In the genomic region with DNA sequence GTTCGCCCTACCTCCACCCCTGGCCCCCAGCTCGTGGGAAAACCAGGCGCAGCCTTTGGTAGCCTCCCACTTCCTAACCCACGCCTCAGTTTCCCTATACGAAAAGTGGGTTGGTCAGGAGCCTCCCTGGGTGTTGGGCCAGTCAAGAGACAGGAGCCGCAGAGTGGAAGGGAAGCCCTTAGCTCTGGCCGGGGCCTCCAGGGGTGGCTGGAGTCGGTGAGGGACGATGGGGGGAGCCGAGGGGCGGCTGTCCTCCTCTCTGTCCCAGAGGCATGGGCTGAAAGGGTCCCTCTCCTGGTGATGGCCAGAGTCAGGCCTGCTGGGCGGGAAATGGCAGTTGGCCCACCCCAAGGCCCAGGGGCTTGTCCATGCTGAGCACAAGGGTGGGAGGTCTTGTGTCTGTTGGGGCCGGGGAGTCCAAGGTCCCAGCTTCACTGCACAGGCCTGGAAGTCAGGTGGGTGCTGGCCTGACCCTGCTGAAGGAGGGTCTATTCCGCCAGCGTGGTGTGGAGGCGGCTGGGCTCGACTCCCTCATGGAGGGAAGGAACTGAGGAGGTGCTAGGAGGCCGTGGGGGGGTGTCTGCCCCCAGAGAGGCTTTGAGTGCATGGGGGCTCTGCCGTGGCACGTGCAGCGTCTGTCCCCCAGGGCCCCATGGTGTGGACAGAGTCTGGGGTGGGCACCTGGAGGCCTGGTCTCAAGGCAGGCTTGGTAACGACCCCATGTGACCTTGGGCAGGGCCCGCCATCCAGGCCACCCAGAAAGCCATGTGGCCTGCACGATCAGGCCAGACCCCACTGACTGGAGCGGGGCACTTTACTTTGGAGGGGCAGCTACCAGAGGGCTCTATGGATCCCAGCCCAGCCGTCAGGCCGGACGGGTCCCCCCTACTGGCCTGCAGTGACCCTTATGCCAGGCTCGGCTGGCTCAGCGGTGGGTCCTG, we compare ENCODE assay signal across 1 cellular context.
TF ChIP-seq lines count a peak whose summit lies in the region.

No MANE protein-coding gene starts in this region.

TF ChIP-seq in HepG2, 621 proteins besides CTCF, POLR2A, EP300 and RAD21 (continued from another document and continues in another):
- TF ChIP-seq, protein P1, sequence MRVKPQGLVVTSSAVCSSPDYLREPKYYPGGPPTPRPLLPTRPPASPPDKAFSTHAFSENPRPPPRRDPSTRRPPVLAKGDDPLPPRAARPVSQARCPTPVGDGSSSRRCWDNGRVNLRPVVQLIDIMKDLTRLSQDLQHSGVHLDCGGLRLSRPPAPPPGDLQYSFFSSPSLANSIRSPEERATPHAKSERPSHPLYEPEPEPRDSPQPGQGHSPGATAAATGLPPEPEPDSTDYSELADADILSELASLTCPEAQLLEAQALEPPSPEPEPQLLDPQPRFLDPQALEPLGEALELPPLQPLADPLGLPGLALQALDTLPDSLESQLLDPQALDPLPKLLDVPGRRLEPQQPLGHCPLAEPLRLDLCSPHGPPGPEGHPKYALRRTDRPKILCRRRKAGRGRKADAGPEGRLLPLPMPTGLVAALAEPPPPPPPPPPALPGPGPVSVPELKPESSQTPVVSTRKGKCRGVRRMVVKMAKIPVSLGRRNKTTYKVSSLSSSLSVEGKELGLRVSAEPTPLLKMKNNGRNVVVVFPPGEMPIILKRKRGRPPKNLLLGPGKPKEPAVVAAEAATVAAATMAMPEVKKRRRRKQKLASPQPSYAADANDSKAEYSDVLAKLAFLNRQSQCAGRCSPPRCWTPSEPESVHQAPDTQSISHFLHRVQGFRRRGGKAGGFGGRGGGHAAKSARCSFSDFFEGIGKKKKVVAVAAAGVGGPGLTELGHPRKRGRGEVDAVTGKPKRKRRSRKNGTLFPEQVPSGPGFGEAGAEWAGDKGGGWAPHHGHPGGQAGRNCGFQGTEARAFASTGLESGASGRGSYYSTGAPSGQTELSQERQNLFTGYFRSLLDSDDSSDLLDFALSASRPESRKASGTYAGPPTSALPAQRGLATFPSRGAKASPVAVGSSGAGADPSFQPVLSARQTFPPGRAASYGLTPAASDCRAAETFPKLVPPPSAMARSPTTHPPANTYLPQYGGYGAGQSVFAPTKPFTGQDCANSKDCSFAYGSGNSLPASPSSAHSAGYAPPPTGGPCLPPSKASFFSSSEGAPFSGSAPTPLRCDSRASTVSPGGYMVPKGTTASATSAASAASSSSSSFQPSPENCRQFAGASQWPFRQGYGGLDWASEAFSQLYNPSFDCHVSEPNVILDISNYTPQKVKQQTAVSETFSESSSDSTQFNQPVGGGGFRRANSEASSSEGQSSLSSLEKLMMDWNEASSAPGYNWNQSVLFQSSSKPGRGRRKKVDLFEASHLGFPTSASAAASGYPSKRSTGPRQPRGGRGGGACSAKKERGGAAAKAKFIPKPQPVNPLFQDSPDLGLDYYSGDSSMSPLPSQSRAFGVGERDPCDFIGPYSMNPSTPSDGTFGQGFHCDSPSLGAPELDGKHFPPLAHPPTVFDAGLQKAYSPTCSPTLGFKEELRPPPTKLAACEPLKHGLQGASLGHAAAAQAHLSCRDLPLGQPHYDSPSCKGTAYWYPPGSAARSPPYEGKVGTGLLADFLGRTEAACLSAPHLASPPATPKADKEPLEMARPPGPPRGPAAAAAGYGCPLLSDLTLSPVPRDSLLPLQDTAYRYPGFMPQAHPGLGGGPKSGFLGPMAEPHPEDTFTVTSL (CRISPR knock-in tag; IDR thresholded peaks at IDR 0.05; ENCODE audit: borderline replicate concordance): 0 out of 2 replicates have a peak, but pooled peaks have one; percentile 33
- TF ChIP-seq ZNF160 (CRISPR knock-in tag; IDR thresholded peaks at IDR 0.05) (no peak), GABPB1 (CRISPR knock-in tag; IDR thresholded peaks at IDR 0.05) (0 out of 2 replicates have a peak, but pooled peaks have one; percentile 5), TSC22D2 (CRISPR knock-in tag; IDR thresholded peaks at IDR 0.05; ENCODE audit: borderline replicate concordance) (no peak), SOX6 (IDR thresholded peaks at IDR 0.05) (no peak), SOX6 (CRISPR knock-in tag; IDR thresholded peaks at IDR 0.05) (no peak), ZEB1 (IDR thresholded peaks at IDR 0.05; ENCODE audit: insufficient replicate concordance, low read depth) (no peak), ZNF30 (CRISPR knock-in tag; IDR thresholded peaks at IDR 0.05) (peak; percentile 85), SP5 (CRISPR knock-in tag; IDR thresholded peaks at IDR 0.05; ENCODE audit: borderline replicate concordance, low read depth) (peak; percentile 27; the same call in 1 of the 2 replicates), ZNF720 (CRISPR knock-in tag; IDR thresholded peaks at IDR 0.05) (0 out of 2 replicates have a peak, but pooled peaks have one; percentile 29), ZFP37 (CRISPR knock-in tag; IDR thresholded peaks at IDR 0.05; ENCODE audit: borderline replicate concordance) (peak; percentile 77; the same call in 1 of the 2 replicates), KLF16 (CRISPR knock-in tag; IDR thresholded peaks at IDR 0.05) (no peak; a peak in 1 of 4 replicates), STAG1 (CRISPR knock-in tag; IDR thresholded peaks at IDR 0.05) (no peak), DR1 (CRISPR knock-in tag; IDR thresholded peaks at IDR 0.05) (no peak; the same call in 1 of the 2 replicates), MAZ (IDR thresholded peaks at IDR 0.05; ENCODE audit: borderline replicate concordance, low read depth, low read length) (no peak), MAZ (CRISPR knock-in tag; IDR thresholded peaks at IDR 0.05; ENCODE audit: low read depth) (peak; percentile 54), CBX1 (IDR thresholded peaks at IDR 0.05; ENCODE audit: low read depth) (peak; percentile 1), ZNF317 (CRISPR knock-in tag; IDR thresholded peaks at IDR 0.05) (0 out of 2 replicates have a peak, but pooled peaks have one; percentile 16), KLF13 (CRISPR knock-in tag; IDR thresholded peaks at IDR 0.05) (no peak), MTF1 (CRISPR knock-in tag; IDR thresholded peaks at IDR 0.05) (no peak; the same call in 1 of the 2 replicates), EZH2 (conservative IDR thresholded peaks at IDR 0.05; ENCODE audit: low read depth, low read length) (no peak), ZNF768 (CRISPR knock-in tag; IDR thresholded peaks at IDR 0.05) (peak; percentile 5; the same call in 1 of the 2 replicates), SATB2 (CRISPR knock-in tag; IDR thresholded peaks at IDR 0.05) (0 out of 2 replicates have a peak, but pooled peaks have one; percentile 16), FOSL2 (CRISPR knock-in tag; IDR thresholded peaks at IDR 0.05) (no peak), IKZF4 (CRISPR knock-in tag; IDR thresholded peaks at IDR 0.05; ENCODE audit: borderline replicate concordance, low read depth, not compliant biosample characterization) (peak; percentile 26), RBM39 (IDR thresholded peaks at IDR 0.05; ENCODE audit: low read depth, low read length, poor library complexity, severe bottlenecking) (peak; percentile 10), CBX5 (CRISPR knock-in tag; IDR thresholded peaks at IDR 0.05; ENCODE audit: borderline replicate concordance) (no peak), ZNF713 (CRISPR knock-in tag; IDR thresholded peaks at IDR 0.05) (peak; percentile 50; the same call in 1 of the 2 replicates), ZNF143 (CRISPR knock-in tag; IDR thresholded peaks at IDR 0.05) (no peak), ZNF224 (CRISPR knock-in tag; IDR thresholded peaks at IDR 0.05) (no peak), NCOA1 (CRISPR knock-in tag; IDR thresholded peaks at IDR 0.05) (peak; percentile 18; the same call in 1 of the 2 replicates)
- TF ChIP-seq, protein P2, sequence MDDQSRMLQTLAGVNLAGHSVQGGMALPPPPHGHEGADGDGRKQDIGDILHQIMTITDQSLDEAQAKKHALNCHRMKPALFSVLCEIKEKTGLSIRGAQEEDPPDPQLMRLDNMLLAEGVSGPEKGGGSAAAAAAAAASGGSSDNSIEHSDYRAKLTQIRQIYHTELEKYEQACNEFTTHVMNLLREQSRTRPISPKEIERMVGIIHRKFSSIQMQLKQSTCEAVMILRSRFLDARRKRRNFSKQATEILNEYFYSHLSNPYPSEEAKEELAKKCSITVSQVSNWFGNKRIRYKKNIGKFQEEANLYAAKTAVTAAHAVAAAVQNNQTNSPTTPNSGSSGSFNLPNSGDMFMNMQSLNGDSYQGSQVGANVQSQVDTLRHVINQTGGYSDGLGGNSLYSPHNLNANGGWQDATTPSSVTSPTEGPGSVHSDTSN (CRISPR knock-in tag; IDR thresholded peaks at IDR 0.05; ENCODE audit: borderline replicate concordance): no peak; the same call in 1 of the 2 replicates
- TF ChIP-seq, protein P3, sequence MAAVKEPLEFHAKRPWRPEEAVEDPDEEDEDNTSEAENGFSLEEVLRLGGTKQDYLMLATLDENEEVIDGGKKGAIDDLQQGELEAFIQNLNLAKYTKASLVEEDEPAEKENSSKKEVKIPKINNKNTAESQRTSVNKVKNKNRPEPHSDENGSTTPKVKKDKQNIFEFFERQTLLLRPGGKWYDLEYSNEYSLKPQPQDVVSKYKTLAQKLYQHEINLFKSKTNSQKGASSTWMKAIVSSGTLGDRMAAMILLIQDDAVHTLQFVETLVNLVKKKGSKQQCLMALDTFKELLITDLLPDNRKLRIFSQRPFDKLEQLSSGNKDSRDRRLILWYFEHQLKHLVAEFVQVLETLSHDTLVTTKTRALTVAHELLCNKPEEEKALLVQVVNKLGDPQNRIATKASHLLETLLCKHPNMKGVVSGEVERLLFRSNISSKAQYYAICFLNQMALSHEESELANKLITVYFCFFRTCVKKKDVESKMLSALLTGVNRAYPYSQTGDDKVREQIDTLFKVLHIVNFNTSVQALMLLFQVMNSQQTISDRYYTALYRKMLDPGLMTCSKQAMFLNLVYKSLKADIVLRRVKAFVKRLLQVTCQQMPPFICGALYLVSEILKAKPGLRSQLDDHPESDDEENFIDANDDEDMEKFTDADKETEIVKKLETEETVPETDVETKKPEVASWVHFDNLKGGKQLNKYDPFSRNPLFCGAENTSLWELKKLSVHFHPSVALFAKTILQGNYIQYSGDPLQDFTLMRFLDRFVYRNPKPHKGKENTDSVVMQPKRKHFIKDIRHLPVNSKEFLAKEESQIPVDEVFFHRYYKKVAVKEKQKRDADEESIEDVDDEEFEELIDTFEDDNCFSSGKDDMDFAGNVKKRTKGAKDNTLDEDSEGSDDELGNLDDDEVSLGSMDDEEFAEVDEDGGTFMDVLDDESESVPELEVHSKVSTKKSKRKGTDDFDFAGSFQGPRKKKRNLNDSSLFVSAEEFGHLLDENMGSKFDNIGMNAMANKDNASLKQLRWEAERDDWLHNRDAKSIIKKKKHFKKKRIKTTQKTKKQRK (IDR thresholded peaks at IDR 0.05; ENCODE audit: low read length): no peak
- TF ChIP-seq, protein P4, sequence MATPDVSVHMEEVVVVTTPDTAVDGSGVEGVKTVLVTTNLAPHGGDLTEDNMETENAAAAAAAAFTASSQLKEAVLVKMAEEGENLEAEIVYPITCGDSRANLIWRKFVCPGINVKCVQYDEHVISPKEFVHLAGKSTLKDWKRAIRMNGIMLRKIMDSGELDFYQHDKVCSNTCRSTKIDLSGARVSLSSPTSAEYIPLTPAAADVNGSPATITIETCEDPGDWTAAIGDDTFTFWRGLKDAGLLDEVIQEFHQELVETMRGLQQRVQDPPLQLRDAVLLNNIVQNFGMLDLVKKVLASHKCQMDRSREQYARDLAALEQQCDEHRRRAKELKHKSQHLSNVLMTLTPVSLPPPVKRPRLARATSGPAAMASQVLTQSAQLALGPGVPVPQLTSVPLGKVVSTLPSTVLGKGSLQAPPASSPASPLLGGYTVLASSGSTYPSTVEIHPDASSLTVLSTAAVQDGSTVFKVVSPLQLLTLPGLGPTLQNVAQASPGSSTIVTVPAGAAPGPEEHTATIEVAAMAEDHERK (CRISPR knock-in tag; IDR thresholded peaks at IDR 0.05; ENCODE audit: low read depth): no peak
- TF ChIP-seq, protein P5, sequence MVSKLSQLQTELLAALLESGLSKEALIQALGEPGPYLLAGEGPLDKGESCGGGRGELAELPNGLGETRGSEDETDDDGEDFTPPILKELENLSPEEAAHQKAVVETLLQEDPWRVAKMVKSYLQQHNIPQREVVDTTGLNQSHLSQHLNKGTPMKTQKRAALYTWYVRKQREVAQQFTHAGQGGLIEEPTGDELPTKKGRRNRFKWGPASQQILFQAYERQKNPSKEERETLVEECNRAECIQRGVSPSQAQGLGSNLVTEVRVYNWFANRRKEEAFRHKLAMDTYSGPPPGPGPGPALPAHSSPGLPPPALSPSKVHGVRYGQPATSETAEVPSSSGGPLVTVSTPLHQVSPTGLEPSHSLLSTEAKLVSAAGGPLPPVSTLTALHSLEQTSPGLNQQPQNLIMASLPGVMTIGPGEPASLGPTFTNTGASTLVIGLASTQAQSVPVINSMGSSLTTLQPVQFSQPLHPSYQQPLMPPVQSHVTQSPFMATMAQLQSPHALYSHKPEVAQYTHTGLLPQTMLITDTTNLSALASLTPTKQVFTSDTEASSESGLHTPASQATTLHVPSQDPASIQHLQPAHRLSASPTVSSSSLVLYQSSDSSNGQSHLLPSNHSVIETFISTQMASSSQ (IDR thresholded peaks at IDR 0.05; ENCODE audit: low read depth): peak; percentile 17; the same call in 1 of the 2 replicates
- TF ChIP-seq, protein P5 (CRISPR knock-in tag; IDR thresholded peaks at IDR 0.05; ENCODE audit: borderline replicate concordance): no peak
- TF ChIP-seq, protein P6, sequence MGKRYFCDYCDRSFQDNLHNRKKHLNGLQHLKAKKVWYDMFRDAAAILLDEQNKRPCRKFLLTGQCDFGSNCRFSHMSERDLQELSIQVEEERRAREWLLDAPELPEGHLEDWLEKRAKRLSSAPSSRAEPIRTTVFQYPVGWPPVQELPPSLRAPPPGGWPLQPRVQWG (CRISPR knock-in tag; IDR thresholded peaks at IDR 0.05; ENCODE audit: borderline replicate concordance, low read depth): no peak
- TF ChIP-seq, protein P7, sequence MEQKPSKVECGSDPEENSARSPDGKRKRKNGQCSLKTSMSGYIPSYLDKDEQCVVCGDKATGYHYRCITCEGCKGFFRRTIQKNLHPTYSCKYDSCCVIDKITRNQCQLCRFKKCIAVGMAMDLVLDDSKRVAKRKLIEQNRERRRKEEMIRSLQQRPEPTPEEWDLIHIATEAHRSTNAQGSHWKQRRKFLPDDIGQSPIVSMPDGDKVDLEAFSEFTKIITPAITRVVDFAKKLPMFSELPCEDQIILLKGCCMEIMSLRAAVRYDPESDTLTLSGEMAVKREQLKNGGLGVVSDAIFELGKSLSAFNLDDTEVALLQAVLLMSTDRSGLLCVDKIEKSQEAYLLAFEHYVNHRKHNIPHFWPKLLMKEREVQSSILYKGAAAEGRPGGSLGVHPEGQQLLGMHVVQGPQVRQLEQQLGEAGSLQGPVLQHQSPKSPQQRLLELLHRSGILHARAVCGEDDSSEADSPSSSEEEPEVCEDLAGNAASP (CRISPR knock-in tag; IDR thresholded peaks at IDR 0.05; ENCODE audit: borderline replicate concordance): no peak
